ENCODE assay signal across 30 cellular contexts in the genomic region with DNA sequence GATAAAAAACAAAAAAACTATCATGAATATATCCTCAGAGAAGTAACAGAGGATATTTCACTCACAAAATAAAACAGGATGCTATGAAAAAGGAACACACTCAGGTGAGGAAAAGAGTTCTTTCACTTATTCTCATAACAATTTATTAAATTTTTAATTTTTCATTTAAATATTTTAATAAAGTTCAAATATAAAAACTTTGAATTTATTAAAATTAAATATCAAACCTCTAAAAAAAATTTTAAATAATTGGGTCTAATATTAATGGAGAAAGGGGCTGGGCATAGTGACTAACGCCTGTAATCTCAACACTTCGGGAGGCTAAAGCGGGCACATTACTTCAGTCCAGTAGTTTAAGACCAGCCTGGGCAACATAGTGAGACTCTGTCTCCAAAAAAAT.
"Had no signal": no experiment of that assay in that cellular context is flagged by ENCODE, and none has a peak within 500 bp of the region (broad histone marks: within the 10 kb centered on the region; RNA-seq: fewer than 3 reads in every experiment).

No MANE protein-coding gene starts in this region.

- FAIRE-seq: bronchial epithelial cell, TTC549 had no signal

- DNase-seq: activated B cell treated with CpG ODN at 0.5 μM for 24 hours; activated CD4-positive, alpha-beta memory T cell treated with anti-CD3 and anti-CD28 coated beads for 36 hours; activated CD4-positive, alpha-beta T cell treated with anti-CD3 and anti-CD28 coated beads for 4 hours; activated CD4-positive, alpha-beta T cell treated with anti-CD3 and anti-CD28 coated beads, Interleukin-2, amount 10 ng/mL, durations not matched to agents 24 days and 14 days; activated CD4-positive, alpha-beta T cell treated with anti-CD3 and anti-CD28 coated beads, Interleukin-2, amount 50 U/mL, for 1 hour; activated CD4-positive, alpha-beta T cell treated with anti-CD3 and anti-CD28 coated beads, Interleukin-2, amount 50 U/mL, for 4 hours; activated CD4-positive, CD25-positive, alpha-beta regulatory T cell treated with anti-CD3 and anti-CD28 coated beads, Interleukin-2, amount 50 U/mL, for 72 hours; activated CD8-positive, alpha-beta memory T cell treated with anti-CD3 and anti-CD28 coated beads, Interleukin-2, amount 50 U/mL, for 4 hours; activated CD8-positive, alpha-beta T cell treated with anti-CD3 and anti-CD28 coated beads for 36 hours; activated effector memory CD4-positive, alpha-beta T cell treated with anti-CD3 and anti-CD28 coated beads, Interleukin-2, amount 50 U/mL, for 16 hours; activated gamma-delta T cell treated with Interleukin-2 at 50 U/mL for 16 hours; activated naive CD4-positive, alpha-beta T cell; activated naive CD4-positive, alpha-beta T cell treated with anti-CD3 and anti-CD28 coated beads for 36 hours; activated naive CD4-positive, alpha-beta T cell treated with anti-CD3 and anti-CD28 coated beads, Interleukin-2, amount 50 U/mL, for 16 hours; activated naive CD8-positive, alpha-beta T cell treated with anti-CD3 and anti-CD28 coated beads for 36 hours; activated T-cell treated with anti-CD3 and anti-CD28 coated beads for 4 hours; activated T-cell treated with anti-CD3 and anti-CD28 coated beads, Interleukin-2, amount 50 U/mL, for 1 hour; activated T-cell treated with anti-CD3 and anti-CD28 coated beads, Interleukin-2, amount 50 U/mL, for 72 hours; adrenal gland; amniotic stem cell; caudate nucleus; cerebellar nuclear complex; colonic mucosa; T-cell; T-helper 2 cell; T-helper 9 cell had no signal

- H3K27ac ChIP-seq: adrenal gland, ascending aorta, cardiac muscle cell, colonic mucosa had no signal
